In the genomic region with DNA sequence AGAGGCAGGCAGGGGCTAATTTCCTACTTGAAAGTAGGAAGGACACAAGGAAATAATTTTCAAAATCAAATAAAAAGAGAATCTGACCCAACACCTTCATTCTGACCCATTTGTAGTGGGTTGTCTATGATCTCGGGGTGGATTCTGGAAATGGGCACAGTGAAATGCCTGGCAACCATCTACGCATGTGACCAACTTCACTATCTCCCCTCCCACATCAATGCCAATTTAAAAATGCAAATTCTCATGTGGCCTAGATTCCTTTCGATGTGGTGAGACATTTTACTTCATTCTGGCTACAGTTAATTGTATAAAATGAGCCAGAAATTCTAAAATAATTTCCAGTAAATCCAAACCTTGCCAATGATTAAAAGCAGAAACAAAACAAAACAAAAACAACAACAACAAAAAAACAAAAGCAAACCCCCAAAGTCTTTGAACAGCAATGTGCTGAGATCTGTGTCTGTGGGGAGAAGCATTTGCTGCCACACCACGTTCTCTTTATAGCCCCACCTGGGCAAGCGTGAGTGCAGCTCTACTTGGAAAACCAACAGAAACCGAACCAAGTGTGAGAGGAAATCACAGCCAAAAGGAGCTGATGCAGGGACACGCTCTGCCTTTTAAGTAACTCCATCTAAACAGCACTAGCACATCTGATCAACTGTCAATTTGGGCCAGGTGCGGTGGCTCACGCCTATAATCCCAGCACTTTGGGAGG, we compare ENCODE assay signal across 15 cellular contexts. TPM values are rescaled to one million over a fixed set of nuclear protein-coding genes. Genes with fewer than 3 reads are reported as not detected.
DNase-seq lines count a peak whose midpoint lies in the region; ATAC-seq and TF ChIP-seq lines count a peak whose summit lies in the region.
"Had no signal": no experiment of that assay in that cellular context is flagged by ENCODE, and none has a peak within 500 bp of the region (broad histone marks: within the 10 kb centered on the region; RNA-seq: fewer than 3 reads in every experiment).

No MANE protein-coding gene starts in this region.

- no peaks in the 10 kb centered on the region for H3K27me3 ChIP-seq in CD4-positive, alpha-beta memory T cell (ENCODE audit: insufficient read depth, low read length)
- no peaks in the 10 kb centered on the region for H3K27me3 ChIP-seq in colonic mucosa
- H3K27me3 ChIP-seq: body of pancreas, uterus had no signal

- peaks cover 77% of the 10 kb centered on the region for H3K4me1 ChIP-seq in CD4-positive, alpha-beta memory T cell (ENCODE audit: insufficient read depth, low read length)
- H3K4me1 ChIP-seq in colonic mucosa = peaks cover 4% of the 10 kb centered on the region
- H3K4me1 ChIP-seq: body of pancreas had no signal

- peaks cover 15% of the 10 kb centered on the region for H3K36me3 ChIP-seq in CD4-positive, alpha-beta memory T cell (ENCODE audit: insufficient read depth, low read length)
- no peaks in the 10 kb centered on the region for H3K36me3 ChIP-seq in colonic mucosa
- H3K36me3 ChIP-seq: uterus had no signal

- H3K27ac ChIP-seq in CD4-positive, alpha-beta memory T cell (ENCODE audit: low read depth, low read length) = peak overlapping the region; percentile 62
- H3K27ac ChIP-seq in colonic mucosa = no peak overlapping the region
- H3K27ac ChIP-seq: body of pancreas, C4-2B, uterus had no signal

- ATAC-seq in naive B cell (ENCODE audit: low read depth in 2 of 2) (peak; percentile 29 to 39), HG03342 (IDR thresholded peaks at IDR 0.05; ENCODE audit: unreplicated experiment) (no peak), GM21529 (IDR thresholded peaks at IDR 0.05; ENCODE audit: unreplicated experiment) (no peak)
- ATAC-seq: body of pancreas, HCT116 had no signal

- H3K4me3 Mint-ChIP-seq in CD4-positive, alpha-beta memory T cell = peak overlapping the region; percentile 17 to 75 (median 69)
- H3K4me3 Mint-ChIP-seq in naive B cell = peak overlapping the region in 2 of 8 donors; percentile 5 to 54

- CTCF ChIA-PET in CD4-positive, alpha-beta memory T cell (lab: Charles Lee; ENCODE audit: partially characterized antibody) = interaction anchor here (0.7 to 1.4 kb wide), 6 partner anchors 8 to 159 kb away, joined by 3 to 8 read pairs (median 3); no protein-coding TSS in a partner anchor

- no peak for TF ChIP-seq CTCF in colonic mucosa (IDR thresholded peaks at IDR 0.05)

- H3K9ac ChIP-seq in colonic mucosa (ENCODE audit: low read depth in 2 of 2, low read length in 2 of 2) = no peak overlapping the region

- H3K4me3 ChIP-seq in CD4-positive, alpha-beta memory T cell (ENCODE audit: low read length in 2 of 2) = peak overlapping the region in 1 of 2 donors; percentile 0
- no peak overlapping the region for H3K4me3 ChIP-seq in colonic mucosa
- H3K4me3 ChIP-seq: body of pancreas, uterus had no signal

- H3K27me3 Mint-ChIP-seq in CD4-positive, alpha-beta memory T cell = no peaks in the 10 kb centered on the region
- H3K27me3 Mint-ChIP-seq in naive B cell = no peaks in the 10 kb centered on the region

- H3K9me3 Mint-ChIP-seq in CD4-positive, alpha-beta memory T cell = peaks cover 0 to 6% (median 0%) of the 10 kb centered on the region in 8 donors
- no peaks in the 10 kb centered on the region for H3K9me3 Mint-ChIP-seq in naive B cell

- H3K4me1 Mint-ChIP-seq in CD4-positive, alpha-beta memory T cell = peaks cover 49 to 92% (median 72%) of the 10 kb centered on the region in 4 donors
- H3K4me1 Mint-ChIP-seq in naive B cell = peaks cover 34 to 74% (median 68%) of the 10 kb centered on the region in 3 donors

- peaks cover 51 to 65% of the 10 kb centered on the region in 2 donors for H3K36me3 Mint-ChIP-seq in CD4-positive, alpha-beta memory T cell
- H3K36me3 Mint-ChIP-seq in naive B cell = peaks cover 16 to 28% of the 10 kb centered on the region in 2 donors

- POLR2A ChIA-PET in CD4-positive, alpha-beta memory T cell (lab: Charles Lee; ENCODE audit: partially characterized antibody) = interaction anchor here (1.2 to 18.1 kb wide), 13 partner anchors 9 to 146 kb away, joined by 3 to 423 read pairs (median 5); a partner anchor contains a TSS

- H3K9me3 ChIP-seq in CD4-positive, alpha-beta memory T cell (ENCODE audit: control insufficient read depth in 1 of 2, low read length in 2 of 2) = no peaks in the 10 kb centered on the region
- H3K9me3 ChIP-seq in colonic mucosa = no peaks in the 10 kb centered on the region
- H3K9me3 ChIP-seq: body of pancreas, uterus had no signal

- DNase-seq in CD4-positive, alpha-beta memory T cell = peak; percentile 71 to 77 (median 75)
- DNase-seq in NAMALWA (ENCODE audit: low spot score) (peak; percentile 70), naive B cell (no peak), colonic mucosa (no peak), LoVo (ENCODE audit: low spot score) (no peak)
- peak; percentile 19 for DNase-seq in activated effector memory CD4-positive, alpha-beta T cell treated with Interleukin-2 at 50 U/mL for 16 hours
- DNase-seq: body of pancreas, hippocampal formation, NCI-H226, SIG-M5, uterus had no signal

- peak overlapping the region; percentile 90 to 100 (median 97) for H3K27ac Mint-ChIP-seq in CD4-positive, alpha-beta memory T cell
- peak overlapping the region; percentile 35 to 89 (median 86) for H3K27ac Mint-ChIP-seq in naive B cell

- intact Hi-C loops in CD4-positive, alpha-beta memory T cell (cut with micrococcal nuclease) = no loop called here
- intact Hi-C loops in colonic mucosa (cut with DNase I) = no loop called here

RNA-seq across cellular contexts. Expression of a gene that starts 59.0 kb away (rescaled TPM):
- 100 to 1,000 TPM; 123 to 132 TPM for total RNA-seq in CD4-positive, alpha-beta memory T cell
- 10 to 100 TPM; 36.5 to 55.9 TPM for polyA plus RNA-seq in CD4-positive, alpha-beta memory T cell
- polyA plus RNA-seq in naive B cell (ENCODE audit: low read depth in 6 of 6) = 10 to 100 TPM; 12.7 to 23.9 (median 14.9) TPM
- 10 to 100 TPM; 14.7 to 20.0 TPM for total RNA-seq in colonic mucosa

RNA-seq across cellular contexts. Expression of a gene that starts 59.2 kb away (rescaled TPM):
- total RNA-seq in CD4-positive, alpha-beta memory T cell = 10 to 100 TPM; 95.5 to 96.9 TPM
- 100 to 1,000 TPM; 204 to 206 TPM for polyA plus RNA-seq in CD4-positive, alpha-beta memory T cell
- 100 to 1,000 TPM; 100 to 148 (median 120) TPM for polyA plus RNA-seq in naive B cell (ENCODE audit: low read depth in 6 of 6)
- total RNA-seq in colonic mucosa = 10 to 100 TPM; 38.7 to 45.5 TPM

Comparison
In these comparisons a context has a peak if more than half of its experiments do, and no peak if none do; other contexts are left out.
1. DNase-seq: peak in CD4-positive, alpha-beta memory T cell (5 of 5), NAMALWA (single experiment) and activated effector memory CD4-positive, alpha-beta T cell treated with Interleukin-2 at 50 U/mL for 16 hours (single experiment); none in naive B cell (single experiment), colonic mucosa (single experiment) and LoVo (single experiment).
2. ATAC-seq: peak in naive B cell (2 of 2); none in HG03342 (single experiment) and GM21529 (single experiment).
3. RNA of a gene that starts 59.0 kb away (total RNA-seq): 123 to 132 TPM in CD4-positive, alpha-beta memory T cell; 14.7 to 20.0 TPM in colonic mucosa; every median in the first group is over 4 times any median in the second.